8 cellular contexts compared by ENCODE assay signal in genomic region chr17:44219636-44220210, GRCh38. TPM values are rescaled to one million over a fixed set of nuclear protein-coding genes. Genes with fewer than 3 reads are reported as not detected.
DNase-seq lines count a peak whose midpoint lies in the region; ATAC-seq, FAIRE-seq and TF ChIP-seq lines count a peak whose summit lies in the region.

TSS of gene UBTF (minus strand) at chr17:44219675. CDS start at chr17:44218229, 1,446 bp downstream.

- peaks cover 37% of the 10 kb centered on the region for H3K4me1 Mint-ChIP-seq in Calu3 (ENCODE audit: low read depth, unreplicated experiment)
- peaks cover 21% of the 10 kb centered on the region for H3K4me1 Mint-ChIP-seq in GM23338

- H3K36me3 ChIP-seq in GM23338 (ENCODE audit: insufficient read depth) (peaks cover 9% of the 10 kb centered on the region), breast epithelium (no peaks in the 10 kb centered on the region), iPS-18a (ENCODE audit: control insufficient read depth, low read depth, low read length) (peaks cover 24% of the 10 kb centered on the region)

- H3K27ac Mint-ChIP-seq in Calu3 (ENCODE audit: unreplicated experiment) (peak within 1 kb of the TSS; percentile 79), GM23338 (peak within 1 kb of the TSS; percentile 97)

- intact Hi-C loops in Calu3 (cut with micrococcal nuclease; ENCODE audit: unreplicated experiment): loop anchor here (5.0 kb wide), 2 partner anchors 108 to 128 kb away; partner anchors contain the start of gene GRN
- intact Hi-C loops in breast epithelium (cut with DNase I; ENCODE audit: low total_unique reads): loop anchor here (5.0 kb wide), 1 partner anchor 1997 kb away; no protein-coding TSS in a partner anchor

- CTCF ChIA-PET in Calu3 (lab: Charles Lee): interaction anchor here (0.5 to 1.5 kb wide), 6 partner anchors 14 to 469 kb away, joined by 3 to 8 read pairs (median 4); no protein-coding TSS in a partner anchor

- H3K79me2 ChIP-seq in GM23338 (replicated peaks; ENCODE audit: insufficient read depth): peaks cover 29% of the 10 kb centered on the region

- peaks cover 22% of the 10 kb centered on the region for H3F3A ChIP-seq in GM23338 (replicated peaks; ENCODE audit: low read depth)

- H4K20me1 ChIP-seq in GM23338 (replicated peaks; ENCODE audit: insufficient read depth): no peaks in the 10 kb centered on the region; the same call in none of the 2 replicates

- no peaks in the 10 kb centered on the region for H3K9me3 Mint-ChIP-seq in Calu3 (ENCODE audit: low read depth, unreplicated experiment)
- H3K9me3 Mint-ChIP-seq in GM23338: no peaks in the 10 kb centered on the region

- H3K4me3 ChIP-seq in GM23338 (peak within 1 kb of the TSS; percentile 96), breast epithelium (peak within 1 kb of the TSS; percentile 72 to 79 (median 73)), iPS-18a (ENCODE audit: low read length) (peak within 1 kb of the TSS; percentile 85), skeletal muscle cell (ENCODE audit: low read depth, low read length) (peak within 1 kb of the TSS; percentile 90)

- TF ChIP-seq POLR2A in breast epithelium (IDR thresholded peaks at IDR 0.05): no peak

- H3K9me2 ChIP-seq in GM23338 (ENCODE audit: insufficient read depth): no peaks in the 10 kb centered on the region

- H3K36me3 Mint-ChIP-seq in Calu3 (ENCODE audit: insufficient read depth, unreplicated experiment) (peaks cover 80% of the 10 kb centered on the region), GM23338 (ENCODE audit: low read depth) (peaks cover 32% of the 10 kb centered on the region)

- H3K9me3 ChIP-seq in breast epithelium (no peaks in the 10 kb centered on the region), iPS-18a (ENCODE audit: control insufficient read depth, low read depth, low read length) (no peaks in the 10 kb centered on the region)

- TF ChIP-seq CTCF in Calu3 (IDR thresholded peaks at IDR 0.05; ENCODE audit: unreplicated experiment) (no peak), GM23338 (conservative IDR thresholded peaks at IDR 0.05; ENCODE audit: low read depth in 2 of 2) (no peak), breast epithelium (IDR thresholded peaks at IDR 0.05) (no peak), D721Med (IDR thresholded peaks at IDR 0.05; ENCODE audit: insufficient read depth, missing control alignments) (no peak)

- H2AFZ ChIP-seq in GM23338: no peak within 1 kb of the TSS

- H3K4me1 ChIP-seq in GM23338 (ENCODE audit: insufficient read depth) (peaks cover 13% of the 10 kb centered on the region), breast epithelium (peaks cover 0 to 21% of the 10 kb centered on the region in 2 donors), iPS-18a (ENCODE audit: control insufficient read depth, low read depth, low read length) (peaks cover 14% of the 10 kb centered on the region)

- H3K9ac ChIP-seq in iPS-18a (ENCODE audit: low read length): peak within 1 kb of the TSS; percentile 93

- DNase-seq in Calu3 (peak; percentile 83), GM23338 (ENCODE audit: low spot score) (peak; percentile 75), NCI-H1092 treated with DMSO at 0.1 percent for 48 hours (lab: John Stamatoyannopoulos, UW) (peak; percentile 73), T-helper 9 cell (peak; percentile 68), breast epithelium (ENCODE audit: low spot score in 2 of 2) (peak; percentile 43 to 56), skeletal muscle cell (ENCODE audit: low read depth) (no peak), D721Med (ENCODE audit: insufficient read length, low spot score) (no peak)

- H3K27me3 ChIP-seq in GM23338 (ENCODE audit: insufficient read depth) (peaks cover 11% of the 10 kb centered on the region; the same call in 1 of the 2 replicates), breast epithelium (no peaks in the 10 kb centered on the region), iPS-18a (ENCODE audit: control insufficient read depth, insufficient read depth, low read length) (no peaks in the 10 kb centered on the region)

- FAIRE-seq in D721Med (lab: Jason Lieb, UNC): no peak

- peak within 1 kb of the TSS; percentile 86 for H3K4me3 Mint-ChIP-seq in Calu3 (ENCODE audit: low read depth, unreplicated experiment)
- H3K4me3 Mint-ChIP-seq in GM23338: peak within 1 kb of the TSS; percentile 76

- BruUV-seq in Calu3 (replicated peaks; lab: Mats Ljungman, UMichigan): no TSS peak

- no peaks in the 10 kb centered on the region for H3K27me3 Mint-ChIP-seq in Calu3 (ENCODE audit: unreplicated experiment)
- peaks cover 17% of the 10 kb centered on the region for H3K27me3 Mint-ChIP-seq in GM23338 (ENCODE audit: insufficient read depth, low read depth, poor library complexity)

- H3K27ac ChIP-seq in GM23338 (ENCODE audit: low read depth) (peak within 1 kb of the TSS; percentile 90), breast epithelium (peak within 1 kb of the TSS; percentile 97 to 98), iPS-18a (ENCODE audit: low read length) (peak within 1 kb of the TSS; percentile 84)

- ATAC-seq in GM23338: peak; percentile 3; the same call in 2 of the 3 replicates

- peak within 1 kb of the TSS; percentile 97 for H3K4me2 ChIP-seq in GM23338

TF ChIP-seq in GM23338, 12 proteins besides CTCF, POLR2A, EP300 and RAD21:
- no peak for TF ChIP-seq EZH2 (IDR thresholded peaks at IDR 0.05; ENCODE audit: low read depth, unreplicated experiment)
- TF ChIP-seq ZNF114 (CRISPR knock-in tag; IDR thresholded peaks at IDR 0.05): no peak
- TF ChIP-seq REST (IDR thresholded peaks at IDR 0.05; ENCODE audit: unreplicated experiment): no peak
- TF ChIP-seq POLR2AphosphoS5 (IDR thresholded peaks at IDR 0.05; ENCODE audit: low read depth): peak; percentile 37; the same call in 1 of the 2 replicates

RNA-seq across cellular contexts. Expression of gene UBTF, which starts in this region (rescaled TPM):
- total RNA-seq in Calu3 (2022) (92.1 and 94.2 TPM in 2 replicates), breast epithelium (10 to 100 TPM; 50.1 to 65.1 (median 60.6) TPM)
- total RNA-seq in GM23338 (2014; rRNA removed; shearing (Covaris generic)): 62.2 and 78.8 TPM in 2 replicates
- 27.0 and 29.9 TPM in 2 replicates for polyA plus RNA-seq in GM23338 (2016; fragmentation: Nextera tagmentation; extraction: Ambion mirVana)

Comparison
In these comparisons a context has a peak if more than half of its experiments do, and no peak if none do; other contexts are left out.
1. DNase-seq: peak in Calu3 (single experiment), GM23338 (single experiment), NCI-H1092 treated with DMSO at 0.1 percent for 48 hours (single experiment), T-helper 9 cell (single experiment) and breast epithelium (2 of 2); none in skeletal muscle cell (single experiment) and D721Med (single experiment).
2. Peak in every context shown above with its lines, with median percentiles within 50 percentile points of each other: H3K27ac ChIP-seq and H3K4me3 ChIP-seq.